Comparison of ENCODE assay signal across 22 cellular contexts in the genomic region with DNA sequence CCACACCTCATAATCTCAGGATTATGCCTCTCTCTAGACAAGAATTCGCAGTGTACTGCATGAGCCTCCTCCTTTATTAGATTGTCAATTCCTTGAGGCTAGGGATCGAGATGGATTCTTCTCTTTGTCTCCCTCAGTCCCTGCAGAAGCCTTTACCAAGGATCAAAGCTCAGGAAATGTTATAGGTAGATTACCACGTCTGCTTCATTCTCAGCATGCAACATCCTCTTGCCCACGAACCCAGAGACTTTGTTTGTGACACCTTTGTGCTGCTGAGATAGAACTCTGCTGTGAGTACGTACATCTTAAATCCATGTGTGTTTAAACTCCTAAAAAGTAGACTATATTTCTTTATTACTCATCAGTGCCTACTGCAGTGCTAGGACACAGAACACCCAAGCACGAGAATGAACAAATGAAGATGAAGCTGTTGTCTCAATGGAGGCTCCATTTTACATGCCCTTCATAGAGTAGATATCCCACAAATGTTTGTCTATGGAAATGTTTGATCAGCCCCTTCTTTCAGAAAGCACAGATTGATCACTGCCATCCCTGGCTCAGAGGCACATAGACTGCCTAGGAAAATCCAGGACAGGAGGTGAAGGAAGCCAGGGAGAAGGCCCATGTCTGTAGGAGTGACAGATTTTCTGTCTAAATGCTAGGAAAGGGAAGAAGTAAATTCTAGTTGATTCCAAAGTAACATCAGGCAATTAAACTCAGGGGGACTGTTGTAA.
DNase-seq lines count a peak whose midpoint lies in the region; ATAC-seq, FAIRE-seq and TF ChIP-seq lines count a peak whose summit lies in the region.
"Had no signal": no experiment of that assay in that cellular context is flagged by ENCODE, and none has a peak within 500 bp of the region (broad histone marks: within the 10 kb centered on the region; RNA-seq: fewer than 3 reads in every experiment).

No MANE protein-coding gene starts in this region.

- peak overlapping the region; percentile 60 for H3K4me3 Mint-ChIP-seq in astrocyte (ENCODE audit: unreplicated experiment)
- H3K4me3 Mint-ChIP-seq: activated CD8-positive, alpha-beta T cell treated with anti-CD3 and anti-CD28 coated beads, Interleukin-2, amount 10 ng/mL, durations not matched to agents 7 days and 5 days; T-cell had no signal

- FAIRE-seq in astrocyte (lab: Jason Lieb, UNC) (no peak), D721Med (lab: Jason Lieb, UNC) (no peak)
- FAIRE-seq: G401.6, HepG2, keratinocyte had no signal

- no CpG with 5 or more reads among the region's 6 CpGs for WGBS in mesendoderm (ENCODE audit: extremely low coverage, insufficient coverage, low lambda C conversion rate)
- 77 to 85% methylated on average over 6 of the region's 6 CpGs for WGBS in sigmoid colon, 2 donors

- H3K4ac ChIP-seq in mesendoderm (ENCODE audit: low read depth, low read length): no peak overlapping the region

- peak overlapping the region; percentile 76 for H3K18ac ChIP-seq in mesendoderm (ENCODE audit: low read length)

- no peaks in the 10 kb centered on the region for H3K27me3 ChIP-seq in astrocyte (ENCODE audit: insufficient read depth, low read length)
- no peaks in the 10 kb centered on the region for H3K27me3 ChIP-seq in mesendoderm (ENCODE audit: insufficient read depth, low read length, poor library complexity)
- no peaks in the 10 kb centered on the region for H3K27me3 ChIP-seq in sigmoid colon

- H2AK5ac ChIP-seq in mesendoderm (ENCODE audit: low read length): peak overlapping the region; percentile 20

- no peak overlapping the region for H2AFZ ChIP-seq in astrocyte (ENCODE audit: low read depth, low read length)
- H2AFZ ChIP-seq: PC-9 had no signal

- H3K9ac ChIP-seq in astrocyte (ENCODE audit: low read length): no peak overlapping the region
- no peak overlapping the region for H3K9ac ChIP-seq in mesendoderm (ENCODE audit: low read length)

- no peak overlapping the region for H3K4me3 ChIP-seq in astrocyte (ENCODE audit: insufficient read depth, low read depth, low read length)
- H3K4me3 ChIP-seq in mesendoderm (ENCODE audit: low read length): no peak overlapping the region
- H3K4me3 ChIP-seq in sigmoid colon: no peak overlapping the region
- H3K4me3 ChIP-seq: mucosa of descending colon, PC-9 had no signal

- peaks cover 4% of the 10 kb centered on the region for H3K27me3 Mint-ChIP-seq in astrocyte (ENCODE audit: low read depth, unreplicated experiment)

- no peaks in the 10 kb centered on the region for H3K79me1 ChIP-seq in mesendoderm (ENCODE audit: low read length)

- H2BK5ac ChIP-seq in mesendoderm (ENCODE audit: low read length): peak overlapping the region; percentile 68

- H4K8ac ChIP-seq in mesendoderm (ENCODE audit: low read depth, low read length): no peak overlapping the region

- H2BK15ac ChIP-seq in mesendoderm (replicated peaks; ENCODE audit: low read depth): no peak overlapping the region

- no peak overlapping the region for H4K5ac ChIP-seq in mesendoderm (ENCODE audit: low read length)

- TF ChIP-seq CTCF in astrocyte (IDR thresholded peaks at IDR 0.05; ENCODE audit: insufficient read depth, low read depth, low read length) (no peak), sigmoid colon (IDR thresholded peaks at IDR 0.05) (no peak), D721Med (IDR thresholded peaks at IDR 0.05; ENCODE audit: insufficient read depth, missing control alignments) (no peak)

- H3K79me2 ChIP-seq in astrocyte (ENCODE audit: insufficient read depth, low read length) (no peaks in the 10 kb centered on the region), mesendoderm (ENCODE audit: control insufficient read depth, insufficient read depth, low read length) (no peaks in the 10 kb centered on the region)

- H3K23ac ChIP-seq in mesendoderm (ENCODE audit: low read length): no peak overlapping the region

- peak overlapping the region; percentile 40 for H3K56ac ChIP-seq in mesendoderm (ENCODE audit: low read length)

- peaks cover 42% of the 10 kb centered on the region for H3K4me1 Mint-ChIP-seq in astrocyte (ENCODE audit: low read depth, unreplicated experiment)
- H3K4me1 Mint-ChIP-seq: T-cell had no signal

- peak overlapping the region; percentile 97 for H3K27ac Mint-ChIP-seq in astrocyte (ENCODE audit: unreplicated experiment)
- H3K27ac Mint-ChIP-seq: activated CD8-positive, alpha-beta T cell treated with anti-CD3 and anti-CD28 coated beads, Interleukin-2, amount 10 ng/mL, durations not matched to agents 7 days and 5 days; T-cell had no signal

- H3K9me3 Mint-ChIP-seq in astrocyte (ENCODE audit: unreplicated experiment): peaks cover 2% of the 10 kb centered on the region
- H3K9me3 Mint-ChIP-seq: T-cell had no signal

- no peaks in the 10 kb centered on the region for H3K36me3 ChIP-seq in astrocyte (ENCODE audit: insufficient read depth, low read length)
- no peaks in the 10 kb centered on the region for H3K36me3 ChIP-seq in mesendoderm (ENCODE audit: control insufficient read depth, insufficient read depth, low read length)
- no peaks in the 10 kb centered on the region for H3K36me3 ChIP-seq in sigmoid colon
- H3K36me3 ChIP-seq: WERI-Rb-1 had no signal

- H3K27ac ChIP-seq in astrocyte (ENCODE audit: low read depth, low read length) (no peak overlapping the region), mesendoderm (ENCODE audit: low read depth, low read length) (peak overlapping the region; percentile 42), sigmoid colon (peak overlapping the region; percentile 78 to 86 (median 82))
- H3K27ac ChIP-seq: PC-9, WERI-Rb-1 had no signal

- TF ChIP-seq POLR2A in sigmoid colon (IDR thresholded peaks at IDR 0.05): no peak

- in situ Hi-C loops in G401 (cut with HindIII; ENCODE audit: low sequenced_read_pairs): no loop called here

- peak; percentile 2 for DNase-seq in G401 (ENCODE audit: low spot score)
- DNase-seq in astrocyte (ENCODE audit: low read depth): no peak
- peak; percentile 71 for DNase-seq in mesendoderm
- DNase-seq in sigmoid colon: no peak
- DNase-seq in 8988T: no peak
- no peak for DNase-seq in D721Med (ENCODE audit: insufficient read length, low spot score)
- DNase-seq: activated CD8-positive, alpha-beta T cell treated with anti-CD3 and anti-CD28 coated beads, Interleukin-2, amount 10 ng/mL, durations not matched to agents 7 days and 5 days; COR-L47; NCI-H2081; NCI-H69; PC-9; stimulated activated CD8-positive, alpha-beta memory T cell treated with anti-CD3 and anti-CD28 coated beads, Interleukin-4, amount 100 ng/mL, for 48 hours; T-cell; WERI-Rb-1 had no signal

- H4K20me1 ChIP-seq in astrocyte (ENCODE audit: insufficient read depth, low read length): no peaks in the 10 kb centered on the region

- intact Hi-C loops in sigmoid colon (cut with DNase I): no loop called here

- H3K4me1 ChIP-seq in astrocyte (ENCODE audit: insufficient read depth, low read length): peaks cover 6% of the 10 kb centered on the region
- peaks cover 16% of the 10 kb centered on the region for H3K4me1 ChIP-seq in mesendoderm (ENCODE audit: control insufficient read depth, low read depth, low read length)
- peaks cover 0 to 57% (median 46%) of the 10 kb centered on the region in 4 donors for H3K4me1 ChIP-seq in sigmoid colon

- peak overlapping the region; percentile 86 for H2BK120ac ChIP-seq in mesendoderm (ENCODE audit: low read depth, low read length)

- H3K36me3 Mint-ChIP-seq in astrocyte (ENCODE audit: low read depth, unreplicated experiment): no peaks in the 10 kb centered on the region
- H3K36me3 Mint-ChIP-seq: T-cell had no signal

- H3K4me2 ChIP-seq in astrocyte (ENCODE audit: low read length) (peak overlapping the region; percentile 19), mesendoderm (ENCODE audit: low read length) (no peak overlapping the region)
- H3K4me2 ChIP-seq: PC-9 had no signal

- H3K9me3 ChIP-seq in astrocyte (ENCODE audit: insufficient read depth, low read depth, low read length) (no peaks in the 10 kb centered on the region), sigmoid colon (no peaks in the 10 kb centered on the region)
- H3K9me3 ChIP-seq: mucosa of descending colon had no signal

- ATAC-seq in HG03039 (IDR thresholded peaks at IDR 0.05; ENCODE audit: unreplicated experiment): no peak
- ATAC-seq in GM18519 (IDR thresholded peaks at IDR 0.05; ENCODE audit: low FRiP score, unreplicated experiment): no peak
- ATAC-seq: activated CD8-positive, alpha-beta T cell treated with anti-CD3 and anti-CD28 coated beads, Interleukin-2, amount 10 ng/mL, durations not matched to agents 7 days and 5 days; esophagus mucosa; HCT116; T-cell had no signal

- TF ChIP-seq EP300 in sigmoid colon (IDR thresholded peaks at IDR 0.05): no peak

Comparison
In these comparisons a context has a peak if more than half of its experiments do, and no peak if none do; other contexts are left out.
1. DNase-seq: peak in G401 (single experiment) and mesendoderm (single experiment); none in astrocyte (single experiment), sigmoid colon (single experiment), 8988T (single experiment) and D721Med (single experiment).